Comparison of ENCODE assay signal across 16 cellular contexts in the genomic region with DNA sequence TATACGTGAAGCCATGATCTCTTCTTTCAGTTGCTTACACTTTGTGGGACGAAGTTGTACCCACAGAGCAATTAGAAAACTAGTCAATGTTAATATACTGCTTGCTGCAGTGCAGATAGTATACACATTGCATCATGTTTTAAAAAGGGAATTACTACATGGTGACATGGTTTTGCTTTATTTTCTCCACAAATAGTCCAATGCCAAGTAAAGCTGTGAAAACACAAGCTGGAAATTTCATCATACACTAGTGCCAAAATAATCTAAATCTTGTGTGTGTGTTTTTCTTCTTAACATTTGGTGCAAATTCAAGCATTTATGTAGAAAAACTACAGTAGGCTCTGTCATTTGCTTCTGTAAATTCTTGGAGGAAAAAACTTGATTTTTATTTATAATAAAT.
"Had no signal": no experiment of that assay in that cellular context is flagged by ENCODE, and none has a peak within 500 bp of the region (broad histone marks: within the 10 kb centered on the region; RNA-seq: fewer than 3 reads in every experiment).

No MANE protein-coding gene starts in this region.

- H3K27ac ChIP-seq: body of pancreas, foreskin keratinocyte had no signal

- DNase-seq: activated CD4-positive, alpha-beta memory T cell treated with anti-CD3 and anti-CD28 coated beads, Interleukin-2, amount 10 ng/mL, durations not matched to agents 7 days and 5 days; activated CD4-positive, alpha-beta T cell treated with anti-CD3 and anti-CD28 coated beads for 36 hours; activated effector memory CD4-positive, alpha-beta T cell treated with Interleukin-2 at 50 U/mL for 16 hours; activated T-cell treated with anti-CD3 and anti-CD28 coated beads, Interleukin-2, amount 50 U/mL, for 24 hours; body of pancreas; dermis blood vessel endothelial cell; effector memory CD8-positive, alpha-beta T cell; foreskin keratinocyte; kidney glomerular epithelial cell; left ventricle myocardium superior; mesendoderm; natural killer cell; posterior cingulate gyrus; retina; stimulated activated CD4-positive, alpha-beta T cell treated with anti-CD3 and anti-CD28 coated beads, Interleukin-4, amount 100 ng/mL, for 4 hours; stimulated activated CD8-positive, alpha-beta memory T cell treated with anti-CD3 and anti-CD28 coated beads, Interleukin-4, amount 100 ng/mL, for 48 hours had no signal

- H3K4me3 ChIP-seq: body of pancreas had no signal

- H3K4me1 ChIP-seq: body of pancreas, foreskin keratinocyte had no signal

- H3K27me3 ChIP-seq: body of pancreas had no signal

- H3K9me3 ChIP-seq: body of pancreas had no signal
